Comparison of ENCODE assay signal across 2 cellular contexts in genomic region chr6:30169658-30170614, GRCh38.
A peak's percentile ranks its signal among the peaks of the same experiment; 100 is the strongest.
TF ChIP-seq lines count a peak whose summit lies in the region.

No MANE protein-coding gene starts in this region.

TF ChIP-seq in HCT116, 20 proteins besides CTCF, POLR2A, EP300 and RAD21:
- TF ChIP-seq CBX3 (IDR thresholded peaks at IDR 0.05; ENCODE audit: low read depth) = peak; percentile 66; the same call in 1 of the 2 replicates
- TF ChIP-seq ATF3 (IDR thresholded peaks at IDR 0.05) = no peak
- no peak for TF ChIP-seq EZH2 (IDR thresholded peaks at IDR 0.05)

TF ChIP-seq in liver, 16 proteins besides CTCF, POLR2A, EP300 and RAD21:
- TF ChIP-seq REST (IDR thresholded peaks at IDR 0.05) = no peak
- peak in 1 of 2 donors; percentile 8 for TF ChIP-seq HNF4A (conservative IDR thresholded peaks at IDR 0.05)
